14 cellular contexts compared by ENCODE assay signal in the genomic region with DNA sequence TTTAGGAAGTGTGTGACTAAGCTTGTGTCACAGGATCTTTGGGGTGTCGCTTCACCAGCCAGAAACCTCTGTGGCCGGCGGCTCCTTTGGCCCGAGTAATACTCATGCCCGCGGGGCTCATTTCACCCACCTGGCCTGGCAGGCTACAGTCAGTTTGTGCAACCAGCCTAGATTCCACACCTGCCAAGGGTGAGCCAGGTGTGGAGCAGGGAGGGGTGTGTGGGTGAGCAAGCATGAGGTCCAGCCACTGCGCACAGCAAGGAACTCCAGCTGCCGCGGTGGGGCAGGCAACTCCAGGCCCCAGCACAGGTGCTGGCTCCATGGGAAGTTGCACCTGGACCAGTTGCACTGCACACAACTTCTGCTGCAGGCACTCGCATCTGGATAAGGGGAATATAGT.
"Had no signal": no experiment of that assay in that cellular context is flagged by ENCODE, and none has a peak within 500 bp of the region (broad histone marks: within the 10 kb centered on the region; RNA-seq: fewer than 3 reads in every experiment).

No MANE protein-coding gene starts in this region.

- DNase-seq: effector memory CD4-positive, alpha-beta T cell; heart left ventricle; hippocampal formation; mammary epithelial cell; mucosa of descending colon; naive thymus-derived CD8-positive, alpha-beta T cell; small intestine; stimulated activated CD4-positive, alpha-beta T cell treated with anti-CD3 and anti-CD28 coated beads, Interleukin-12 subunit alpha, Interleukin-12 subunit beta, amount 100 ng/mL, for 4 hours; stimulated activated naive CD4-positive, alpha-beta T cell treated with Interleukin-2 at 50 U/mL for 16 hours; uterus had no signal

- H3K27me3 Mint-ChIP-seq: naive thymus-derived CD8-positive, alpha-beta T cell; type B pancreatic cell had no signal

- H3K27ac Mint-ChIP-seq: type B pancreatic cell had no signal

- H3K9me3 ChIP-seq: heart left ventricle, right atrium auricular region, uterus had no signal

- H3K4me1 Mint-ChIP-seq: naive thymus-derived CD8-positive, alpha-beta T cell had no signal

- H3K4me3 Mint-ChIP-seq: naive thymus-derived CD8-positive, alpha-beta T cell; type B pancreatic cell had no signal

- H3K27me3 ChIP-seq: heart left ventricle, right atrium auricular region, uterus had no signal

- H3K27ac ChIP-seq: heart left ventricle, right atrium auricular region, uterus had no signal

- H3K36me3 ChIP-seq: heart left ventricle, right atrium auricular region, uterus had no signal

- H3K4me3 ChIP-seq: heart left ventricle, mucosa of descending colon, right atrium auricular region, uterus had no signal

- ATAC-seq: esophagus mucosa; heart left ventricle; left lobe of liver; mucosa of descending colon; naive thymus-derived CD8-positive, alpha-beta T cell had no signal

- H3K36me3 Mint-ChIP-seq: naive thymus-derived CD8-positive, alpha-beta T cell; type B pancreatic cell had no signal

- H3K4me1 ChIP-seq: heart left ventricle, right atrium auricular region, uterus had no signal

- H3K9me3 Mint-ChIP-seq: type B pancreatic cell had no signal
